12 cellular contexts compared by ENCODE assay signal in the genomic region with DNA sequence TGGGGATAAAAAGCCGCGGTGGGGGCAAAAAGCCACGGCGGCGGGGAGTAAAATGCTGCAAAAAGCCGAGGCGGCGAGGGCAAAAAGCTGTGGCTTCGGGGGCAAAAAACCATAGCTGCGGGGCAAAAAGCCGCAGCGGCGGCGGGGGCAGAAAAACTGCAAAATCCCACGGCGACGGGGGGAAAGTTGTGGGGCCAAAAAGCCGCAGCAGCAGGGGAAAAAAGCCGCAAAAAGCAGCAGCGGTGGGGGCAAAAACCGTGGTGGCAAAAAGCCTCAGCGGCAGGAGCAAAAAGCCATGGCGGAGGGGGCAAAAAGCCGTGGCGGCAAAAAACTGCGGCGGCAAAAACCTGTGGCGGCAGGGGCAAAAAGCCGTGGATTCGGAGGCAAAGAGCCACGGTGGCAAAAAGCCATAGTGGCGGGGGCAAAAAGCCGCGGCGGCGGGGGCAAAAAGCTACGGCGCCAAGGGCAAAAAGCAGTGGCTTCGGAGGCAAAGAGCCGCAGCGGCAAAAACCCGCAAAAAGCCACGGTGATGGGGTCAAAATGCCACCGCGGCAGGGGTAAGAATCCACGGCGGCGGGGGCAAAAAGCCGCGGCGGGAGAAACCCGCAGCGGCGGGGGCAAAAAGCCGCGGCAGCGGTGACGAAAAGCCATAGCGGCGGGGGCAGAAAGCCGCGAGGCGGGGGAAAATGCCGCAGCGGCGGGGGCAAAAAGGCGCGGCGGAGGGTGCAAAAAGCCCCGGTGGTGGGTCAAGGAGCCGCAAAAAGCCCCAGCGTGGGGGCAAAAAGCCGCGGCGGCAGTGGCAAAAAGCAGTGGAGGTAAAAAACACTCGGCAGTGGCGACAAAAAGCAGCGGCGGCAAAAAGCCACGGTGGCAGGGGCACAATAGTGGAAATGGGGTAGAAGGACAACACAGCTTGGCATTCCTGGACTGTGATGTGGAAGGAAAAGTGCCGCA.
"Had no signal": no experiment of that assay in that cellular context is flagged by ENCODE, and none has a peak within 500 bp of the region (broad histone marks: within the 10 kb centered on the region; RNA-seq: fewer than 3 reads in every experiment).

No MANE protein-coding gene starts in this region.

- H3K27me3 Mint-ChIP-seq: activated B cell treated with CpG ODN at 0.5 μM for 24 hours had no signal

- H3K4me3 Mint-ChIP-seq: activated B cell treated with CpG ODN at 0.5 μM for 24 hours, neural crest cell had no signal

- DNase-seq: activated B cell treated with CpG ODN at 0.5 μM for 24 hours; activated CD4-positive, alpha-beta T cell treated with anti-CD3 and anti-CD28 coated beads, Interleukin-2, amount 50 U/mL, for 1 hour; activated naive CD4-positive, alpha-beta T cell; adrenal gland; central memory CD4-positive, alpha-beta T cell; effector memory CD4-positive, alpha-beta T cell; gastrocnemius medialis; ovary; thyroid gland had no signal

- H3K4me1 Mint-ChIP-seq: activated B cell treated with CpG ODN at 0.5 μM for 24 hours, neural crest cell had no signal

- H3K4me3 ChIP-seq: adrenal gland, gastrocnemius medialis, ovary, skin epidermis, thyroid gland, vagina had no signal

- H3K36me3 ChIP-seq: adrenal gland, gastrocnemius medialis, ovary, thyroid gland, vagina had no signal

- H3K27ac ChIP-seq: adrenal gland, gastrocnemius medialis, ovary, skin epidermis, thyroid gland, vagina had no signal

- H3K27me3 ChIP-seq: ovary, thyroid gland, vagina had no signal

- H3K27ac Mint-ChIP-seq: activated B cell treated with CpG ODN at 0.5 μM for 24 hours had no signal
